Comparison of ENCODE assay signal across 18 cellular contexts in genomic region chr1:247905181-247905580, GRCh38. TPM values are rescaled to one million over a fixed set of nuclear protein-coding genes. Genes with fewer than 3 reads are reported as not detected.
"Had no signal": no experiment of that assay in that cellular context is flagged by ENCODE, and none has a peak within 500 bp of the region (broad histone marks: within the 10 kb centered on the region; RNA-seq: fewer than 3 reads in every experiment).

No MANE protein-coding gene starts in this region.

- H3K27ac ChIP-seq: body of pancreas, colonic mucosa, esophagus muscularis mucosa had no signal

- H3K27me3 Mint-ChIP-seq: activated CD8-positive, alpha-beta memory T cell treated with anti-CD3 and anti-CD28 coated beads, Interleukin-2, amount 10 ng/mL, durations not matched to agents 7 days and 5 days; activated naive CD8-positive, alpha-beta T cell treated with anti-CD3 and anti-CD28 coated beads for 36 hours had no signal

- H3K36me3 ChIP-seq: colonic mucosa, esophagus muscularis mucosa had no signal

- H3K4me3 ChIP-seq: body of pancreas, colonic mucosa, esophagus muscularis mucosa had no signal

- H3K27ac Mint-ChIP-seq: activated CD8-positive, alpha-beta memory T cell treated with anti-CD3 and anti-CD28 coated beads, Interleukin-2, amount 10 ng/mL, durations not matched to agents 7 days and 5 days; activated naive CD8-positive, alpha-beta T cell treated with anti-CD3 and anti-CD28 coated beads for 36 hours; stimulated activated effector memory CD8-positive, alpha-beta T cell treated with anti-CD3 and anti-CD28 coated beads, Interleukin-12 subunit alpha, Interleukin-12 subunit beta, amount 100 ng/mL, for 72 hours had no signal

- H3K4me3 Mint-ChIP-seq: activated CD8-positive, alpha-beta memory T cell treated with anti-CD3 and anti-CD28 coated beads, Interleukin-2, amount 10 ng/mL, durations not matched to agents 7 days and 5 days; activated naive CD8-positive, alpha-beta T cell treated with anti-CD3 and anti-CD28 coated beads for 36 hours; stimulated activated effector memory CD8-positive, alpha-beta T cell treated with anti-CD3 and anti-CD28 coated beads, Interleukin-12 subunit alpha, Interleukin-12 subunit beta, amount 100 ng/mL, for 72 hours had no signal

- H3K4me1 ChIP-seq: body of pancreas, colonic mucosa, esophagus muscularis mucosa had no signal

- H3K36me3 Mint-ChIP-seq: activated CD8-positive, alpha-beta memory T cell treated with anti-CD3 and anti-CD28 coated beads, Interleukin-2, amount 10 ng/mL, durations not matched to agents 7 days and 5 days; stimulated activated effector memory CD8-positive, alpha-beta T cell treated with anti-CD3 and anti-CD28 coated beads, Interleukin-12 subunit alpha, Interleukin-12 subunit beta, amount 100 ng/mL, for 72 hours had no signal

- H3K27me3 ChIP-seq: body of pancreas, colonic mucosa, esophagus muscularis mucosa had no signal

- DNase-seq: activated CD4-positive, alpha-beta T cell treated with anti-CD3 and anti-CD28 coated beads, Interleukin-2, amount 50 U/mL, for 48 hours; activated CD4-positive, CD25-positive, alpha-beta regulatory T cell treated with anti-CD3 and anti-CD28 coated beads, Interleukin-2, amount 50 U/mL, for 72 hours; activated CD8-positive, alpha-beta memory T cell treated with anti-CD3 and anti-CD28 coated beads, Interleukin-2, amount 10 ng/mL, durations not matched to agents 7 days and 5 days; activated naive CD8-positive, alpha-beta T cell treated with anti-CD3 and anti-CD28 coated beads for 36 hours; activated T-cell treated with anti-CD3 and anti-CD28 coated beads, Interleukin-2, amount 50 U/mL, for 1 hour; amygdala; body of pancreas; caudate nucleus; colonic mucosa; hippocampal formation; midbrain; stimulated activated CD4-positive, alpha-beta T cell treated with anti-CD3 and anti-CD28 coated beads, Interleukin-12 subunit alpha, Interleukin-12 subunit beta, amount 100 ng/mL, for 4 hours; stimulated activated CD4-positive, alpha-beta T cell treated with anti-CD3 and anti-CD28 coated beads, Interleukin-2, amount 100 ng/mL, for 24 hours had no signal

- ATAC-seq: activated CD8-positive, alpha-beta memory T cell treated with anti-CD3 and anti-CD28 coated beads, Interleukin-2, amount 10 ng/mL, durations not matched to agents 7 days and 5 days; body of pancreas; left lobe of liver; stimulated activated effector memory CD8-positive, alpha-beta T cell treated with anti-CD3 and anti-CD28 coated beads, Interleukin-12 subunit alpha, Interleukin-12 subunit beta, amount 100 ng/mL, for 72 hours had no signal

- H3K9me3 ChIP-seq: colonic mucosa, esophagus muscularis mucosa had no signal

RNA-seq across cellular contexts. Expression of gene OR2T8, which starts 14.9 kb away (rescaled TPM):
- polyA plus RNA-seq: keratinocyte had no signal

RNA-seq across cellular contexts. Expression of gene OR2AJ1, which starts 19.5 kb away (rescaled TPM):
- polyA plus RNA-seq: keratinocyte, thymus had no signal

RNA-seq across cellular contexts. Expression of gene OR2L8, which starts 43.5 kb away (rescaled TPM):
- polyA plus RNA-seq: keratinocyte, thymus had no signal
